In genomic region chrX:68743754-68744153, GRCh38 we compare ENCODE assay signal across 31 cellular contexts.
"Had no signal": no experiment of that assay in that cellular context is flagged by ENCODE, and none has a peak within 500 bp of the region (broad histone marks: within the 10 kb centered on the region; RNA-seq: fewer than 3 reads in every experiment).

No MANE protein-coding gene starts in this region.

- H3K27me3 ChIP-seq: adrenal gland, body of pancreas, brain microvascular endothelial cell had no signal

- DNase-seq: activated CD4-positive, alpha-beta memory T cell treated with anti-CD3 and anti-CD28 coated beads, Interleukin-2, amount 10 ng/mL, durations not matched to agents 7 days and 5 days; activated CD4-positive, alpha-beta T cell treated with anti-CD3 and anti-CD28 coated beads for 1 hour; activated CD4-positive, alpha-beta T cell treated with anti-CD3 and anti-CD28 coated beads for 36 hours; activated CD4-positive, alpha-beta T cell treated with anti-CD3 and anti-CD28 coated beads for 48 hours; activated CD4-positive, alpha-beta T cell treated with anti-CD3 and anti-CD28 coated beads, Interleukin-2, amount 10 ng/mL, durations not matched to agents 7 days and 5 days; activated CD4-positive, alpha-beta T cell treated with anti-CD3 and anti-CD28 coated beads, Interleukin-2, amount 50 U/mL, for 48 hours; activated CD4-positive, CD25-positive, alpha-beta regulatory T cell; activated CD8-positive, alpha-beta memory T cell treated with anti-CD3 and anti-CD28 coated beads, Interleukin-2, amount 50 U/mL, for 48 hours; activated CD8-positive, alpha-beta T cell treated with anti-CD3 and anti-CD28 coated beads, Interleukin-2, amount 10 ng/mL, durations not matched to agents 7 days and 5 days; activated effector memory CD4-positive, alpha-beta T cell treated with anti-CD3 and anti-CD28 coated beads, Interleukin-2, amount 50 U/mL, for 16 hours; activated gamma-delta T cell treated with Interleukin-2 at 50 U/mL for 16 hours; activated naive CD4-positive, alpha-beta T cell; activated naive CD4-positive, alpha-beta T cell treated with anti-CD3 and anti-CD28 coated beads for 36 hours; activated naive CD4-positive, alpha-beta T cell treated with anti-CD3 and anti-CD28 coated beads, Interleukin-2, amount 50 U/mL, for 16 hours; activated naive CD8-positive, alpha-beta T cell treated with anti-CD3 and anti-CD28 coated beads for 36 hours; activated T-cell treated with anti-CD3 and anti-CD28 coated beads, Interleukin-2, amount 50 U/mL, for 24 hours; activated T-cell treated with anti-CD3 and anti-CD28 coated beads, Interleukin-2, amount 50 U/mL, for 48 hours; adrenal gland; amniotic stem cell; aorta; body of pancreas; brain microvascular endothelial cell; central memory CD4-positive, alpha-beta T cell; T-helper 1 cell; T-helper 2 cell; T-helper 9 cell; WERI-Rb-1 had no signal

- H3K4me3 ChIP-seq: adrenal gland, body of pancreas, breast epithelium had no signal

- H3K9me3 ChIP-seq: adrenal gland, body of pancreas, breast epithelium had no signal

- ATAC-seq: activated CD4-positive, alpha-beta T cell treated with anti-CD3 and anti-CD28 coated beads for 36 hours; activated CD4-positive, CD25-positive, alpha-beta regulatory T cell treated with anti-CD3 and anti-CD28 coated beads, Interleukin-2, amount 50 U/mL, for 24 hours; activated CD8-positive, alpha-beta T cell treated with anti-CD3 and anti-CD28 coated beads, Interleukin-2, amount 10 ng/mL, durations not matched to agents 7 days and 5 days; activated naive CD4-positive, alpha-beta T cell treated with anti-CD3 and anti-CD28 coated beads, Interleukin-2, amount 50 U/mL, for 72 hours; body of pancreas; WTC11 had no signal

- H3K36me3 ChIP-seq: adrenal gland, brain microvascular endothelial cell, breast epithelium, WERI-Rb-1 had no signal

- H3K27ac ChIP-seq: adrenal gland, body of pancreas, brain microvascular endothelial cell, breast epithelium, WERI-Rb-1 had no signal

- H3K4me1 ChIP-seq: adrenal gland, body of pancreas, breast epithelium had no signal
